In genomic region chr14:87049886-87050820, GRCh38 we compare ENCODE assay signal across 8 cellular contexts.
DNase-seq lines count a peak whose midpoint lies in the region; ATAC-seq and TF ChIP-seq lines count a peak whose summit lies in the region.

No MANE protein-coding gene starts in this region.

- H3K79me2 ChIP-seq in OCI-LY7 (ENCODE audit: insufficient read depth, low read depth, low read length) (no peaks in the 10 kb centered on the region), hepatocyte (no peaks in the 10 kb centered on the region)

- CTCF ChIA-PET in Caco-2 (lab: Charles Lee) (interaction anchor here (0.9 to 1.3 kb wide), 2 partner anchors 89 to 141 kb away, joined by 4 to 7 read pairs; no protein-coding TSS in a partner anchor), OCI-LY7 (lab: Charles Lee; ENCODE audit: unreplicated experiment) (interaction anchor here (1.2 to 1.5 kb wide), 3 partner anchors 8 to 22 kb away, joined by 3 to 5 read pairs (median 4); no protein-coding TSS in a partner anchor)

- H3K9me3 ChIP-seq in Caco-2 (no peaks in the 10 kb centered on the region), OCI-LY7 (ENCODE audit: low read length) (no peaks in the 10 kb centered on the region), hepatocyte (ENCODE audit: low read depth) (no peaks in the 10 kb centered on the region), T-helper 17 cell (ENCODE audit: control insufficient read depth, low read length, poor library complexity, severe bottlenecking) (no peaks in the 10 kb centered on the region)

- POLR2A ChIA-PET in Caco-2 (lab: Charles Lee): no interaction called here
- POLR2A ChIA-PET in OCI-LY7 (lab: Charles Lee): interaction anchor here (0.5 to 4.2 kb wide), 10 partner anchors 9 to 563 kb away, joined by 3 to 16 read pairs (median 3); no protein-coding TSS in a partner anchor

- H3K4me1 ChIP-seq in Caco-2 (no peaks in the 10 kb centered on the region), OCI-LY7 (ENCODE audit: insufficient read depth, low read length, poor library complexity, severe bottlenecking) (peaks cover 29% of the 10 kb centered on the region), hepatocyte (ENCODE audit: insufficient read depth) (no peaks in the 10 kb centered on the region)

- H2AFZ ChIP-seq in OCI-LY7 (ENCODE audit: low read length): peak overlapping the region; percentile 86
- H2AFZ ChIP-seq in hepatocyte: no peak overlapping the region

- H3K4me2 ChIP-seq in OCI-LY7 (ENCODE audit: low read length): peak overlapping the region; percentile 19
- no peak overlapping the region for H3K4me2 ChIP-seq in hepatocyte

- intact Hi-C loops in Caco-2 (cut with micrococcal nuclease; ENCODE audit: unreplicated experiment) (loop anchor here (1.0 to 5.0 kb wide), 5 partner anchors 29 to 566 kb away; no protein-coding TSS in a partner anchor), OCI-LY7 (cut with micrococcal nuclease; ENCODE audit: unreplicated experiment) (no loop called here)

- H3K27me3 Mint-ChIP-seq in Caco-2 (ENCODE audit: insufficient read depth, unreplicated experiment) (peaks cover 8% of the 10 kb centered on the region), T-helper 17 cell (no peaks in the 10 kb centered on the region)

- H3K27ac Mint-ChIP-seq in Caco-2 (ENCODE audit: unreplicated experiment) (no peak overlapping the region), T-helper 17 cell (no peak overlapping the region)

- no peaks in the 10 kb centered on the region for H3K36me3 ChIP-seq in Caco-2 (ENCODE audit: control insufficient read depth, insufficient read depth, low read length)
- H3K36me3 ChIP-seq in OCI-LY7 (ENCODE audit: insufficient read depth, low read length): no peaks in the 10 kb centered on the region; the same call in 1 of the 2 replicates
- H3K36me3 ChIP-seq in hepatocyte (replicated peaks; ENCODE audit: insufficient read depth, low read depth): no peaks in the 10 kb centered on the region

- no peaks in the 10 kb centered on the region for H3K9me3 Mint-ChIP-seq in Caco-2 (ENCODE audit: unreplicated experiment)

- peak; percentile 51 for ATAC-seq in HG02938 (IDR thresholded peaks at IDR 0.05; ENCODE audit: unreplicated experiment)
- no peak for ATAC-seq in GM19324 (IDR thresholded peaks at IDR 0.05; ENCODE audit: low FRiP score, unreplicated experiment)
- no peak for ATAC-seq in T-helper 17 cell
- no peak for ATAC-seq in HG03135 (IDR thresholded peaks at IDR 0.05; ENCODE audit: unreplicated experiment)

- no peaks in the 10 kb centered on the region for H3K36me3 Mint-ChIP-seq in Caco-2 (ENCODE audit: insufficient read depth, unreplicated experiment)
- H3K36me3 Mint-ChIP-seq in T-helper 17 cell (ENCODE audit: low read depth): no peaks in the 10 kb centered on the region

- no peak overlapping the region for H3K4me3 ChIP-seq in Caco-2 (ENCODE audit: low read depth, low read length)
- H3K4me3 ChIP-seq in OCI-LY7 (ENCODE audit: low read depth, low read length, poor library complexity, severe bottlenecking): no peak overlapping the region
- H3K4me3 ChIP-seq in hepatocyte: no peak overlapping the region

- DNase-seq in Caco-2 (peak; percentile 70 to 74), OCI-LY7 (ENCODE audit: low spot score) (peak; percentile 67), hepatocyte (ENCODE audit: low spot score) (peak; percentile 46), T-helper 17 cell (no peak), retina (no peak)

- no peaks in the 10 kb centered on the region for H3K9me2 ChIP-seq in OCI-LY7 (ENCODE audit: insufficient read depth, low read length)
- H3K9me2 ChIP-seq in hepatocyte (replicated peaks; ENCODE audit: insufficient read depth): no peaks in the 10 kb centered on the region

- no TSS peak for BruUV-seq in Caco-2 (replicated peaks; lab: Mats Ljungman, UMichigan)
- BruUV-seq in OCI-LY7 (replicated peaks; lab: Mats Ljungman, UMichigan): no TSS peak

- H3K27ac ChIP-seq in OCI-LY7 (ENCODE audit: low read depth, low read length, poor library complexity, severe bottlenecking): peak overlapping the region; percentile 1
- no peak overlapping the region for H3K27ac ChIP-seq in hepatocyte

- peak; percentile 48 to 82 for TF ChIP-seq CTCF in Caco-2 (IDR thresholded peaks at IDR 0.05; ENCODE audit: insufficient read depth in 1 of 2, low read depth in 1 of 2, low read length in 1 of 2, severe bottlenecking in 1 of 2, unreplicated experiment in 1 of 2)
- peak; percentile 86 for TF ChIP-seq CTCF in OCI-LY7 (conservative IDR thresholded peaks at IDR 0.05; ENCODE audit: low read length)
- TF ChIP-seq CTCF in hepatocyte (IDR thresholded peaks at IDR 0.05; ENCODE audit: poor library complexity): peak; percentile 48

- no peaks in the 10 kb centered on the region for H3K4me1 Mint-ChIP-seq in Caco-2 (ENCODE audit: low read depth, unreplicated experiment)
- H3K4me1 Mint-ChIP-seq in T-helper 17 cell: no peaks in the 10 kb centered on the region

- H3K27me3 ChIP-seq in Caco-2 (replicated peaks; ENCODE audit: control insufficient read depth, insufficient read depth, low read length) (no peaks in the 10 kb centered on the region), hepatocyte (no peaks in the 10 kb centered on the region)

- H3K4me3 Mint-ChIP-seq in Caco-2 (ENCODE audit: unreplicated experiment): no peak overlapping the region
- H3K4me3 Mint-ChIP-seq in T-helper 17 cell: no peak overlapping the region

- 54% methylated on average over 2 of the region's 2 CpGs for WGBS in hepatocyte (ENCODE audit: low lambda C conversion rate, missing lambda C conversion rate)

- H4K20me1 ChIP-seq in OCI-LY7 (ENCODE audit: insufficient read depth, low read length) (no peaks in the 10 kb centered on the region), hepatocyte (ENCODE audit: insufficient read depth, poor library complexity, severe bottlenecking) (no peaks in the 10 kb centered on the region)

Comparison
In these comparisons a context has a peak if more than half of its experiments do, and no peak if none do; other contexts are left out.
1. DNase-seq: peak in Caco-2 (2 of 2), OCI-LY7 (single experiment) and hepatocyte (single experiment); none in T-helper 17 cell (0 of 3) and retina (single experiment).
2. Peak in every context shown above with its lines, with median percentiles within 50 percentile points of each other: CTCF ChIP-seq.